In genomic region chr5:135332519-135333150, GRCh38 we compare ENCODE assay signal across 7 cellular contexts.
DNase-seq lines count a peak whose midpoint lies in the region; ATAC-seq, FAIRE-seq and TF ChIP-seq lines count a peak whose summit lies in the region.

No MANE protein-coding gene starts in this region.

- H3K4me3 ChIP-seq in esophagus squamous epithelium: no peak overlapping the region
- no peak overlapping the region for H3K4me3 ChIP-seq in pancreas

- H3K9me3 ChIP-seq in esophagus squamous epithelium (no peaks in the 10 kb centered on the region), pancreas (no peaks in the 10 kb centered on the region)

- peak; percentile 54 for DNase-seq in Daoy (ENCODE audit: low read depth)
- DNase-seq in HT-29 (ENCODE audit: low spot score): peak; percentile 77
- peak; percentile 50 for DNase-seq in RPMI8226
- DNase-seq in esophagus squamous epithelium (lab: John Stamatoyannopoulos, UW): no peak
- no peak for DNase-seq in pancreas

- no peaks in the 10 kb centered on the region for H3K27me3 ChIP-seq in esophagus squamous epithelium
- H3K27me3 ChIP-seq in pancreas: no peaks in the 10 kb centered on the region

- intact Hi-C loops in esophagus squamous epithelium (cut with DNase I) (no loop called here), pancreas (cut with DNase I) (no loop called here)

- no peak for TF ChIP-seq POLR2A in esophagus squamous epithelium (IDR thresholded peaks at IDR 0.05)

- H3K27ac ChIP-seq in esophagus squamous epithelium (peak overlapping the region in 2 of 4 donors; percentile 40 to 83), pancreas (no peak overlapping the region)

- H3K4me1 ChIP-seq in esophagus squamous epithelium: peaks cover 10 to 100% (median 38%) of the 10 kb centered on the region in 3 donors
- H3K4me1 ChIP-seq in pancreas: no peaks in the 10 kb centered on the region

- 24 to 26% methylated on average over 5 of the region's 5 CpGs for WGBS in esophagus squamous epithelium, 2 donors
- WGBS in pancreas, 2 donors: 40 to 41% methylated on average over 5 of the region's 5 CpGs

- H3K36me3 ChIP-seq in esophagus squamous epithelium (peaks cover 0 to 61% (median 4%) of the 10 kb centered on the region in 3 donors), pancreas (peaks cover 0 to 13% (median 0%) of the 10 kb centered on the region in 3 donors)

- peak in 3 of 4 donors; percentile 35 to 65 (median 61) for ATAC-seq in pancreas
- no peak for ATAC-seq in HG02981 (IDR thresholded peaks at IDR 0.05; ENCODE audit: unreplicated experiment)
- no peak for ATAC-seq in HG03565 (IDR thresholded peaks at IDR 0.05; ENCODE audit: unreplicated experiment)

- peak; percentile 75 for FAIRE-seq in pancreas (lab: Jason Lieb, UNC)

- peak in 5 of 6 experiments; percentile 42 to 71 (median 53) for TF ChIP-seq CTCF in esophagus squamous epithelium (IDR thresholded peaks at IDR 0.05)
- no peak for TF ChIP-seq CTCF in pancreas (IDR thresholded peaks at IDR 0.05)

Comparison
In these comparisons a context has a peak if more than half of its experiments do, and no peak if none do; other contexts are left out.
1. DNase-seq: peak in Daoy (single experiment), HT-29 (single experiment) and RPMI8226 (single experiment); none in esophagus squamous epithelium (single experiment) and pancreas (0 of 6).
2. CTCF ChIP-seq: peak in esophagus squamous epithelium (5 of 6); none in pancreas (0 of 4).
3. ATAC-seq: peak in pancreas (3 of 4); none in HG02981 (single experiment) and HG03565 (single experiment).